In genomic region chr9:23123048-23123632, GRCh38 we compare ENCODE assay signal across 9 cellular contexts.
A peak's percentile ranks its signal among the peaks of the same experiment; 100 is the strongest.
DNase-seq lines count a peak whose midpoint lies in the region; ATAC-seq and TF ChIP-seq lines count a peak whose summit lies in the region.
"Had no signal": no experiment of that assay in that cellular context is flagged by ENCODE, and none has a peak within 500 bp of the region (broad histone marks: within the 10 kb centered on the region; RNA-seq: fewer than 3 reads in every experiment).

No MANE protein-coding gene starts in this region.

- ATAC-seq in T-helper 17 cell = no peak

- no peaks in the 10 kb centered on the region for H3K9me3 Mint-ChIP-seq in neural crest cell

- no peak overlapping the region for H3K4me3 Mint-ChIP-seq in neural crest cell
- no peak overlapping the region for H3K4me3 Mint-ChIP-seq in T-helper 17 cell

- DNase-seq in NCI-H2171 treated with DMSO at 0.1 percent for 48 hours (lab: John Stamatoyannopoulos, UW) = peak; percentile 19
- no peak for DNase-seq in NCI-H2171 (lab: John Stamatoyannopoulos, UW)
- DNase-seq in NCI-H446 treated with DMSO at 0.1 percent for 48 hours (lab: John Stamatoyannopoulos, UW) = peak; percentile 44
- DNase-seq in dermis blood vessel endothelial cell = peak; percentile 2
- DNase-seq in neural crest cell (ENCODE audit: low read depth, low spot score) = peak; percentile 23
- DNase-seq in NCI-H510A (lab: John Stamatoyannopoulos, UW) = no peak
- DNase-seq in T-helper 17 cell = no peak
- DNase-seq in DMS79 (lab: John Stamatoyannopoulos, UW) = no peak

- H3K27me3 Mint-ChIP-seq in neural crest cell (ENCODE audit: low read depth) (no peaks in the 10 kb centered on the region), T-helper 17 cell (no peaks in the 10 kb centered on the region)

- H3K4me1 Mint-ChIP-seq in neural crest cell = no peaks in the 10 kb centered on the region
- H3K4me1 Mint-ChIP-seq in T-helper 17 cell = no peaks in the 10 kb centered on the region

- H3K36me3 Mint-ChIP-seq in neural crest cell (ENCODE audit: low read depth) (no peaks in the 10 kb centered on the region), T-helper 17 cell (ENCODE audit: low read depth) (no peaks in the 10 kb centered on the region)

- H3K27ac Mint-ChIP-seq in neural crest cell (ENCODE audit: unreplicated experiment) (no peak overlapping the region), T-helper 17 cell (no peak overlapping the region)

- peak; percentile 87 for TF ChIP-seq CTCF in neural crest cell (conservative IDR thresholded peaks at IDR 0.05)

- H3K9me3 ChIP-seq in T-helper 17 cell (ENCODE audit: control insufficient read depth, low read length, poor library complexity, severe bottlenecking) = no peaks in the 10 kb centered on the region
- H3K9me3 ChIP-seq: neutrophil had no signal

Comparison
In these comparisons a context has a peak if more than half of its experiments do, and no peak if none do; other contexts are left out.
1. DNase-seq: peak in NCI-H2171 treated with DMSO at 0.1 percent for 48 hours (single experiment), NCI-H446 treated with DMSO at 0.1 percent for 48 hours (single experiment), dermis blood vessel endothelial cell (single experiment) and neural crest cell (single experiment); none in NCI-H2171 (single experiment), NCI-H510A (single experiment), T-helper 17 cell (0 of 3) and DMS79 (single experiment).